In the genomic region with DNA sequence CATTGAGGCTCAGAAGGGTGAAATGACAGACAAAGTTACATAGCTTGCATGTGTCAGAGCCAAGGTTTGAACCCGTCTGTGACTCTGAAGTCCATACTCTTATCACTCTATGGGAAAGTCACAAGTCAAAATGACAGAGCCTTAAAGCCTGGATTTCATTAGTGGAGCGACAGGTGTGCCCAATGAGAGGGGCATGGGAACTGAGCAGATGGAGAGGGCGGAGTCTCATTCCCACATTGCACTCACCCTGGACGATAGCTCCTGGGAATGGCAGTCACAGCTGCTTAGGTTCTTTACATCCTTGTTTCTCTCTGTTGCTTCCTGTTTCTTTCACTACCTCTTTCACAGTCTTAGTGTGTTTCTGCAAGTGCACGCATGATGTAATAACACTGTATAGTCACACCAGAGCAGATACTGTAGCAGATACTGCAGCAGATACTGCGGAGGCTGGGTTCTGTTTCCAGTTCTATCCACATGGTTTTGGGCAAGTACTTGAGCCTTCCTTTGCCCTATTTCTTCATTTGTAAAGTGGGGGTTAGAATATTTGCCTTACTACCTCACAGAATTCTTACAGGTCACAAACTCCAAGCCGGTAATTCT, we compare ENCODE assay signal across 15 cellular contexts.
DNase-seq lines count a peak whose midpoint lies in the region; ATAC-seq and TF ChIP-seq lines count a peak whose summit lies in the region.
"Had no signal": no experiment of that assay in that cellular context is flagged by ENCODE, and none has a peak within 500 bp of the region (broad histone marks: within the 10 kb centered on the region; RNA-seq: fewer than 3 reads in every experiment).

No MANE protein-coding gene starts in this region.

- peak overlapping the region; percentile 39 for H3K4me2 ChIP-seq in OCI-LY3 (ENCODE audit: low read length)

- no peaks in the 10 kb centered on the region for H3K36me3 ChIP-seq in OCI-LY3 (replicated peaks; ENCODE audit: low read depth, low read length)

- no peak for ATAC-seq in HG02759 (IDR thresholded peaks at IDR 0.05; ENCODE audit: unreplicated experiment)
- ATAC-seq: naive thymus-derived CD8-positive, alpha-beta T cell had no signal

- TF ChIP-seq CTCF in OCI-LY3 (IDR thresholded peaks at IDR 0.05; ENCODE audit: low read depth, low read length): no peak
- no peak for TF ChIP-seq CTCF in GM10266 (IDR thresholded peaks at IDR 0.05; ENCODE audit: control insufficient read depth, insufficient read depth, low read depth, missing control alignments)

- H2AFZ ChIP-seq in OCI-LY3 (ENCODE audit: low read depth, low read length): 0 out of 2 replicates have a peak overlapping the region, but pooled peaks have one; percentile 31

- no peaks in the 10 kb centered on the region for H3K79me2 ChIP-seq in OCI-LY3 (ENCODE audit: low read length)

- no peaks in the 10 kb centered on the region for H3K27me3 ChIP-seq in OCI-LY3 (ENCODE audit: low read depth, low read length)

- no peak overlapping the region for H3K9ac ChIP-seq in OCI-LY3 (ENCODE audit: low read length)

- no peaks in the 10 kb centered on the region for H4K20me1 ChIP-seq in OCI-LY3 (ENCODE audit: insufficient read depth, low read length)

- no peak overlapping the region for H3K27ac ChIP-seq in OCI-LY3 (ENCODE audit: low read length)
- H3K27ac ChIP-seq: 22Rv1 had no signal

- H3K4me3 ChIP-seq in OCI-LY3 (ENCODE audit: low read length): no peak overlapping the region

- DNase-seq in DMS153 treated with DMSO at 0.1 percent for 48 hours (lab: John Stamatoyannopoulos, UW; ENCODE audit: unreplicated experiment): peak; percentile 7
- DNase-seq in DMS153 (lab: John Stamatoyannopoulos, UW): no peak
- DNase-seq in NCI-H187 (lab: John Stamatoyannopoulos, UW): peak; percentile 19 to 45
- peak; percentile 7 for DNase-seq in retina
- no peak for DNase-seq in GM10266 (ENCODE audit: extremely low spot score)
- no peak for DNase-seq in NCI-H2196 treated with DMSO at 0.1 percent for 48 hours (lab: John Stamatoyannopoulos, UW; ENCODE audit: unreplicated experiment)
- DNase-seq: activated CD8-positive, alpha-beta memory T cell treated with anti-CD3 and anti-CD28 coated beads for 24 hours; activated naive CD8-positive, alpha-beta T cell treated with anti-CD3 and anti-CD28 coated beads for 36 hours; hippocampal formation; naive thymus-derived CD8-positive, alpha-beta T cell; NCI-H2107; stimulated activated CD8-positive, alpha-beta memory T cell treated with anti-CD3 and anti-CD28 coated beads, Interleukin-4, amount 100 ng/mL, for 48 hours had no signal

- peaks cover 11% of the 10 kb centered on the region for H3K4me1 ChIP-seq in OCI-LY3 (ENCODE audit: low read length)

- no peaks in the 10 kb centered on the region for H3K9me3 ChIP-seq in OCI-LY3 (ENCODE audit: insufficient read depth, low read length)

Comparison
In these comparisons a context has a peak if more than half of its experiments do, and no peak if none do; other contexts are left out.
1. DNase-seq: peak in DMS153 treated with DMSO at 0.1 percent for 48 hours (single experiment), NCI-H187 (2 of 2) and retina (single experiment); none in DMS153 (single experiment), GM10266 (single experiment) and NCI-H2196 treated with DMSO at 0.1 percent for 48 hours (single experiment).